Comparison of ENCODE assay signal across 8 cellular contexts in genomic region chr7:2241580-2242540, GRCh38. TPM values are rescaled to one million over a fixed set of nuclear protein-coding genes. Genes with fewer than 3 reads are reported as not detected.
A peak's percentile ranks its signal among the peaks of the same experiment; 100 is the strongest.
DNase-seq lines count a peak whose midpoint lies in the region; ATAC-seq and TF ChIP-seq lines count a peak whose summit lies in the region.

Gene MRM2, minus strand, starts transcription at chr7:2242205. Its CDS starts 36 bp downstream, at chr7:2242169.
Gene NUDT1, plus strand, starts transcription at chr7:2242226. Its CDS starts 2,349 bp downstream, at chr7:2244575.

- no peak for TF ChIP-seq CTCF in choroid plexus epithelial cell (conservative IDR thresholded peaks at IDR 0.05; ENCODE audit: low read depth, low read length)

- ATAC-seq in GM18511 (IDR thresholded peaks at IDR 0.05; ENCODE audit: unreplicated experiment) (peak; percentile 78), HG03045 (IDR thresholded peaks at IDR 0.05; ENCODE audit: unreplicated experiment) (peak; percentile 67)

- no peaks in the 10 kb centered on the region for H3K27me3 ChIP-seq in layer of hippocampus (ENCODE audit: control insufficient read depth, insufficient read depth, low read length)

- peak within 1 kb of the TSS; percentile 96 for H3K4me3 ChIP-seq in choroid plexus epithelial cell (ENCODE audit: low read depth, low read length)

- DNase-seq in A172 (ENCODE audit: low spot score) = peak; percentile 75
- peak; percentile 79 for DNase-seq in NCI-H345 (lab: John Stamatoyannopoulos, UW)
- peak; percentile 61 to 70 for DNase-seq in activated CD4-positive, alpha-beta T cell treated with anti-CD3 and anti-CD28 coated beads for 24 hours (ENCODE audit: low read depth in 2 of 2)
- DNase-seq in choroid plexus epithelial cell (ENCODE audit: low read depth) = peak; percentile 71
- peak; percentile 23 to 56 for DNase-seq in stimulated activated CD4-positive, alpha-beta T cell treated with anti-CD3 and anti-CD28 coated beads, Interleukin-1b, Interleukin-23, amount 100 ng/mL, for 1 hour (ENCODE audit: low read depth in 2 of 2)

- H3K27ac ChIP-seq in layer of hippocampus (ENCODE audit: low read depth, low read length) = peak within 1 kb of the TSS; percentile 62

RNA-seq across cellular contexts. Expression of gene MRM2, which starts in this region (rescaled TPM):
- total RNA-seq in A172 (2014; rRNA removed; shearing (Covaris generic)) = 62.2 TPM in 2 replicates

RNA-seq across cellular contexts. Expression of gene NUDT1, which starts in this region (rescaled TPM):
- total RNA-seq in A172 (2014; rRNA removed; shearing (Covaris generic)) = 94.5 and 112 TPM in 2 replicates

Comparison
In these comparisons a context has a peak if more than half of its experiments do, and no peak if none do; other contexts are left out.
1. Peak in every context shown above with its lines: DNase-seq, ATAC-seq, H3K4me3 ChIP-seq and H3K27ac ChIP-seq.